11 cellular contexts compared by ENCODE assay signal in genomic region chr11:8258771-8259170, GRCh38. TPM values are rescaled to one million over a fixed set of nuclear protein-coding genes. Genes with fewer than 3 reads are reported as not detected.
A peak's percentile ranks its signal among the peaks of the same experiment; 100 is the strongest.
DNase-seq lines count a peak whose midpoint lies in the region; ATAC-seq and TF ChIP-seq lines count a peak whose summit lies in the region.
"Had no signal": no experiment of that assay in that cellular context is flagged by ENCODE, and none has a peak within 500 bp of the region (broad histone marks: within the 10 kb centered on the region; RNA-seq: fewer than 3 reads in every experiment).

No MANE protein-coding gene starts in this region.

- no peak for TF ChIP-seq RAD21 in SK-N-SH (IDR thresholded peaks at IDR 0.05; ENCODE audit: low read length)

- peaks cover 5 to 77% of the 10 kb centered on the region in 2 experiments; a peak in 2 of 4 replicates for H3K4me1 ChIP-seq in SK-N-SH (ENCODE audit: control insufficient read depth in 1 of 2, insufficient read depth in 2 of 2, low read depth in 1 of 2, low read length in 1 of 2)
- H3K4me1 ChIP-seq in stomach smooth muscle (ENCODE audit: control insufficient read depth, insufficient read depth, low read length), result peaks cover 48% of the 10 kb centered on the region

- POLR2A ChIA-PET in SK-N-SH (lab: Yijun Ruan, JAX), result interaction anchor here (1.0 to 1.6 kb wide), 4 partner anchors 13 to 26 kb away, joined by 3 to 4 read pairs (median 4); no protein-coding TSS in a partner anchor
- POLR2A ChIA-PET in RWPE1 (lab: Yijun Ruan, JAX; ENCODE audit: low non-redundant PET), result no interaction called here
- POLR2A ChIA-PET in HEK293T (lab: Yijun Ruan, JAX), result no interaction called here

- no peak overlapping the region for H2AFZ ChIP-seq in SK-N-SH (ENCODE audit: low read depth)

- no peak for TF ChIP-seq CTCF in SK-N-SH (IDR thresholded peaks at IDR 0.05)
- TF ChIP-seq CTCF in RWPE1 (conservative IDR thresholded peaks at IDR 0.05; ENCODE audit: low read depth), result no peak

- no peaks in the 10 kb centered on the region for H4K20me1 ChIP-seq in SK-N-SH (ENCODE audit: insufficient read depth)

- H3K9me2 ChIP-seq in SK-N-SH, result no peaks in the 10 kb centered on the region

- H3K9me3 ChIP-seq in SK-N-SH (no peaks in the 10 kb centered on the region), stomach smooth muscle (ENCODE audit: control insufficient read depth in 2 of 2, low read length in 2 of 2) (no peaks in the 10 kb centered on the region)

- 45% methylated on average over 8 of the region's 8 CpGs for WGBS in SK-N-SH (ENCODE audit: low lambda C conversion rate)

- peak overlapping the region in 1 of 2 experiments; percentile 79; a peak in 2 of 4 replicates for H3K27ac ChIP-seq in SK-N-SH (ENCODE audit: low read depth in 2 of 2, low read length in 1 of 2)
- peak overlapping the region; percentile 89 for H3K27ac ChIP-seq in RWPE1
- peak overlapping the region; percentile 98 for H3K27ac ChIP-seq in stomach smooth muscle (ENCODE audit: low read length)

- DNase-seq in SK-N-SH, result no peak
- peak; percentile 89 for DNase-seq in RWPE1 (ENCODE audit: low spot score)
- DNase-seq in cardiac septum (ENCODE audit: low spot score), result peak; percentile 65
- DNase-seq in HEK293T (ENCODE audit: extremely low spot score), result no peak
- no peak for DNase-seq in NK-92 (lab: John Stamatoyannopoulos, UW; ENCODE audit: unreplicated experiment)
- DNase-seq: T-helper 9 cell had no signal

- ATAC-seq in SK-N-SH treated with all-trans-retinoic acid at 6 μM for 48 hours, result no peak
- no peak for ATAC-seq in GM21737 (IDR thresholded peaks at IDR 0.05; ENCODE audit: unreplicated experiment)

- intact Hi-C loops in cardiac septum (cut with DNase I), result no loop called here

- peaks cover 3% of the 10 kb centered on the region for H3F3A ChIP-seq in SK-N-SH (replicated peaks; ENCODE audit: insufficient read depth)

- CTCF ChIA-PET in SK-N-SH (lab: Yijun Ruan, JAX), result interaction anchor here (2.1 to 29.7 kb wide), 3 partner anchors 15 to 66 kb away, joined by 9 to 604 read pairs (median 302); no protein-coding TSS in a partner anchor
- CTCF ChIA-PET in RWPE1 (lab: Yijun Ruan, JAX), result interaction anchor here (0.5 kb wide), 1 partner anchor 159 kb away, joined by 3 read pairs; no protein-coding TSS in a partner anchor
- CTCF ChIA-PET in HEK293T (lab: Yijun Ruan, JAX), result interaction anchor here (0.9 kb wide), 1 partner anchor 11 kb away, joined by 3 read pairs; no protein-coding TSS in a partner anchor

- TF ChIP-seq EP300 in SK-N-SH (IDR thresholded peaks at IDR 0.05; ENCODE audit: borderline replicate concordance in 1 of 2, low read depth in 1 of 2, low read length in 1 of 2), result no peak

- no peaks in the 10 kb centered on the region for H3K79me2 ChIP-seq in SK-N-SH (ENCODE audit: insufficient read depth)

- no peak overlapping the region for H3K4me3 ChIP-seq in SK-N-SH (ENCODE audit: low read depth in 2 of 2, low read length in 1 of 2)
- peak overlapping the region in 1 of 2 donors; percentile 58 for H3K4me3 ChIP-seq in stomach smooth muscle (ENCODE audit: low read length in 2 of 2)

- H3K9ac ChIP-seq in SK-N-SH, result no peak overlapping the region
- H3K9ac ChIP-seq in stomach smooth muscle (ENCODE audit: low read length in 2 of 2), result peak overlapping the region; percentile 50 to 69

- H3K36me3 ChIP-seq in SK-N-SH (replicated peaks in 1 of 2; ENCODE audit: control insufficient read depth in 1 of 2, insufficient read depth in 2 of 2, low read length in 1 of 2) (no peaks in the 10 kb centered on the region), stomach smooth muscle (ENCODE audit: control insufficient read depth in 2 of 2, insufficient read depth in 2 of 2, low read length in 2 of 2) (no peaks in the 10 kb centered on the region)

- peaks cover 21% of the 10 kb centered on the region for H3K27me3 ChIP-seq in SK-N-SH (ENCODE audit: insufficient read depth)
- H3K27me3 ChIP-seq in stomach smooth muscle (ENCODE audit: control insufficient read depth in 1 of 2, insufficient read depth in 2 of 2, low read length in 2 of 2), result peaks cover 0 to 2% of the 10 kb centered on the region in 2 donors

- no peak overlapping the region for H3K4me2 ChIP-seq in SK-N-SH

TF ChIP-seq in SK-N-SH treated with all-trans-retinoic acid at 6 μM for 48 hours, 23 proteins besides CTCF, POLR2A, EP300 and RAD21:
- no peak for TF ChIP-seq TOX (CRISPR knock-in tag; IDR thresholded peaks at IDR 0.05; ENCODE audit: borderline replicate concordance)
- peak; percentile 41 for TF ChIP-seq ISL1 (CRISPR knock-in tag; IDR thresholded peaks at IDR 0.05)

TF ChIP-seq in SK-N-SH, 30 proteins besides CTCF, POLR2A, EP300 and RAD21 (continues in another document):
- TF ChIP-seq MAX (IDR thresholded peaks at IDR 0.05; ENCODE audit: low read depth) (no peak), GATA2 (CRISPR knock-in tag; IDR thresholded peaks at IDR 0.05) (no peak), SIN3A (IDR thresholded peaks at IDR 0.05; ENCODE audit: borderline replicate concordance, low read depth, low read length) (no peak), FOXJ3 (CRISPR knock-in tag; IDR thresholded peaks at IDR 0.05) (no peak), GABPA (IDR thresholded peaks at IDR 0.05; ENCODE audit: low read depth) (no peak), TEAD4 (IDR thresholded peaks at IDR 0.05; ENCODE audit: borderline replicate concordance, insufficient read depth) (no peak), USF1 (IDR thresholded peaks at IDR 0.05; ENCODE audit: borderline replicate concordance, low read depth) (no peak), ZBTB33 (IDR thresholded peaks at IDR 0.05; ENCODE audit: borderline replicate concordance, low read depth) (no peak), RFX5 (IDR thresholded peaks at IDR 0.05; ENCODE audit: low read length) (no peak)

TF ChIP-seq in HEK293T, 16 proteins besides CTCF, POLR2A, EP300 and RAD21:
- TF ChIP-seq ZNF384 (IDR thresholded peaks at IDR 0.05), result no peak
- no peak for TF ChIP-seq FOXM1 (IDR thresholded peaks at IDR 0.05; ENCODE audit: borderline replicate concordance)
- no peak for TF ChIP-seq TARDBP (IDR thresholded peaks at IDR 0.05)
- no peak for TF ChIP-seq LEF1 (IDR thresholded peaks at IDR 0.05; ENCODE audit: borderline replicate concordance)

RNA-seq across cellular contexts. Expression of gene LMO1, which starts 4.9 kb away (rescaled TPM):
- 0.12 and 0.62 TPM in 2 replicates for polyA plus RNA-seq in SK-N-SH (2012; rRNA removed)
- 0.59 and 0.60 TPM in 2 replicates for polyA plus RNA-seq in SK-N-SH (2012; cell fraction: cytosol; rRNA removed)
- 0.35 and 1.3 TPM in 2 replicates for polyA plus RNA-seq in SK-N-SH (2012; cell fraction: nucleus; rRNA removed)
- total RNA-seq in cardiac septum, result 0.46 TPM
- total RNA-seq: mononuclear cell, urinary bladder had no signal

Comparison
In these comparisons a context has a peak if more than half of its experiments do, and no peak if none do; other contexts are left out.
1. DNase-seq: peak in RWPE1 (single experiment) and cardiac septum (single experiment); none in SK-N-SH (single experiment), HEK293T (single experiment) and NK-92 (single experiment).